17 cellular contexts compared by ENCODE assay signal in the genomic region with DNA sequence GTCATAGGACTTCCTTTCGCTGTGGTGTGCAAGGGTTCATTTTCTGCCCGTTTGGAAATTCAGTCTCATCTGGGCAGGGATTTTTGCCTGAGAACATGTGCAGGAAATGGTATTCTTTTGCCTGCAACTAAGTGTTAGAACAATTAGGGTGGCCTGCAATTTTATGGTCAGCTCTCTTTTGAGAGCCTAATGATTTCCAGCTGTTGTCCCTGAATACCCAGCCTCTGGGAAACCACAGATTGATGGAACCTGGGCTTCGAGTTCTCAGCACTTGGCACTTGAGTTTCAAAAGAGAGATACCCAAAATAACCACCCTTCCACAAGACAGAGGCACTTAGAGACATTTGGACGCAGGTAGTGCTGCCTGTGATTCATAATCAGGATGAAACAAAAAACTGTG.
"Had no signal": no experiment of that assay in that cellular context is flagged by ENCODE, and none has a peak within 500 bp of the region (broad histone marks: within the 10 kb centered on the region; RNA-seq: fewer than 3 reads in every experiment).

No MANE protein-coding gene starts in this region.

- ATAC-seq: esophagus mucosa; stimulated activated naive B cell treated with anti-CD40 and anti-IgM and Interleukin-4, amounts not matched to agents 10 μg/mL and 1 μg/mL and 100 μg/mL, for 72 hours had no signal

- DNase-seq: activated CD4-positive, alpha-beta T cell treated with anti-CD3 and anti-CD28 coated beads, Interleukin-2, amount 10 ng/mL, durations not matched to agents 7 days and 5 days; activated CD8-positive, alpha-beta memory T cell treated with anti-CD3 and anti-CD28 coated beads for 24 hours; activated CD8-positive, alpha-beta memory T cell treated with anti-CD3 and anti-CD28 coated beads, Interleukin-2, amount 50 U/mL, for 48 hours; activated effector memory CD4-positive, alpha-beta T cell treated with anti-CD3 and anti-CD28 coated beads, Interleukin-2, amount 50 U/mL, for 16 hours; activated naive CD4-positive, alpha-beta T cell treated with anti-CD3 and anti-CD28 coated beads, Interleukin-2, amount 50 U/mL, for 16 hours; activated T-cell treated with anti-CD3 and anti-CD28 coated beads, Interleukin-2, amount 50 U/mL, for 48 hours; cerebellar nuclear complex; cortex of kidney; hypothalamus; nephron progenitor cell; nucleus accumbens; posterior cingulate gyrus; retina; stimulated activated naive B cell treated with anti-CD40 and anti-IgM and Interleukin-4, amounts not matched to agents 10 μg/mL and 1 μg/mL and 100 μg/mL, for 72 hours had no signal

- H3K27me3 ChIP-seq: ascending aorta, breast epithelium had no signal

- H3K4me3 ChIP-seq: ascending aorta, breast epithelium had no signal

- H3K27ac ChIP-seq: ascending aorta, breast epithelium had no signal

- H3K9me3 ChIP-seq: ascending aorta, breast epithelium had no signal

- H3K36me3 ChIP-seq: ascending aorta, breast epithelium had no signal
